In the genomic region with DNA sequence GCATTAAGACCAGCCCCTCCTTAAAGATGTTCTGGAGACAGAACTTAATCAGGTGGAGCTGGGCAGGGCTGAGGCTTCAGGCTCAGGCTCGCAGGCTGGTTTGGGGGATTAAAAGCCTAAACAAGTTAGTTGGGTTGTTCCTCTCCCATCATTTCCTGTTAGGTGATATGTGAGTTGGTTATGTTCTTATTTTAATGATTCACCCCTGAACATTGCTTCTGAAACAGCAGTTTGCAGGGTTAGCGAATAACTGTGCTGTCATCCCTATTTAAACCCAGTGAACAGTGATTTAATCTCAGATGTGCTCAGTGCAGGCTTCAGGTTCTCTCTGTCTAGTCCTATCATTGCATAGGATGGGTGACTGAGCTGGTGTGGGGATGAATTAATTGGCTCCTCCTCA, we compare ENCODE assay signal across 17 cellular contexts. TPM values are rescaled to one million over a fixed set of nuclear protein-coding genes. Genes with fewer than 3 reads are reported as not detected.
A peak's percentile ranks its signal among the peaks of the same experiment; 100 is the strongest.
DNase-seq lines count a peak whose midpoint lies in the region; ATAC-seq, FAIRE-seq and TF ChIP-seq lines count a peak whose summit lies in the region.
"Had no signal": no experiment of that assay in that cellular context is flagged by ENCODE, and none has a peak within 500 bp of the region (broad histone marks: within the 10 kb centered on the region; RNA-seq: fewer than 3 reads in every experiment).

No MANE protein-coding gene starts in this region.

- DNase-seq in AG08395 (ENCODE audit: low spot score) = peak; percentile 23
- peak; percentile 13 for DNase-seq in H54 (ENCODE audit: insufficient read length, low spot score)
- DNase-seq in fibroblast of the aortic adventitia (ENCODE audit: low read depth) = peak; percentile 38
- DNase-seq in inferior parietal cortex (ENCODE audit: extremely low spot score) = no peak
- no peak for DNase-seq in NOMO-1 treated with DMSO at 0.1 percent for 48 hours (lab: John Stamatoyannopoulos, UW; ENCODE audit: unreplicated experiment)
- DNase-seq in CD14-positive monocyte (ENCODE audit: low spot score) = no peak
- DNase-seq in NCI-H2029 treated with DMSO at 0.1 percent for 48 hours (lab: John Stamatoyannopoulos, UW) = no peak
- DNase-seq: activated naive CD4-positive, alpha-beta T cell; GDM1; NCI-H1048; NCI-H446 had no signal

- no peak overlapping the region for H3K27ac Mint-ChIP-seq in CD14-positive monocyte
- H3K27ac Mint-ChIP-seq: neural progenitor cell had no signal

- TF ChIP-seq POLR2A in H54 (IDR thresholded peaks at IDR 0.05; ENCODE audit: low read depth, low read length) = no peak

- peaks cover 0 to 5% (median 0%) of the 10 kb centered on the region in 7 donors for H3K9me3 Mint-ChIP-seq in CD14-positive monocyte

- intact Hi-C loops in CD14-positive monocyte (cut with micrococcal nuclease) = no loop called here

- no peak for TF ChIP-seq CTCF in fibroblast of the aortic adventitia (IDR thresholded peaks at IDR 0.05; ENCODE audit: insufficient read depth, low read length)
- TF ChIP-seq CTCF in CD14-positive monocyte (IDR thresholded peaks at IDR 0.05) = no peak

- peaks cover 13% of the 10 kb centered on the region for H3K4me1 Mint-ChIP-seq in CD14-positive monocyte

- no peak overlapping the region for H3K4me3 ChIP-seq in fibroblast of the aortic adventitia (ENCODE audit: low read depth, low read length)
- H3K4me3 ChIP-seq: BLaER1 treated with 17β-estradiol and CSF1 and Interleukin-3, amounts not matched to agents 10 nM and 100 nM; coronary artery had no signal

- peaks cover 46 to 66% (median 63%) of the 10 kb centered on the region in 3 donors for H3K27me3 Mint-ChIP-seq in CD14-positive monocyte (ENCODE audit: low read depth in 3 of 3)

- peak; percentile 50 for FAIRE-seq in H54 (lab: Jason Lieb, UNC)
- FAIRE-seq: frontal cortex had no signal

- peak overlapping the region in 1 of 2 donors; percentile 78 for H3K4me3 Mint-ChIP-seq in CD14-positive monocyte
- H3K4me3 Mint-ChIP-seq: neural progenitor cell had no signal

- peak; percentile 27 for ATAC-seq in SK-N-SH treated with all-trans-retinoic acid at 6 μM for 48 hours
- ATAC-seq: left lobe of liver had no signal

- peaks cover 2% of the 10 kb centered on the region in 2 donors for H3K36me3 Mint-ChIP-seq in CD14-positive monocyte
- H3K36me3 Mint-ChIP-seq: neural progenitor cell had no signal

TF ChIP-seq in SK-N-SH treated with all-trans-retinoic acid at 6 μM for 48 hours, 23 proteins besides CTCF, POLR2A, EP300 and RAD21:
- TF ChIP-seq ZC3H10 (CRISPR knock-in tag; IDR thresholded peaks at IDR 0.05) = no peak
- TF ChIP-seq, protein P1, sequence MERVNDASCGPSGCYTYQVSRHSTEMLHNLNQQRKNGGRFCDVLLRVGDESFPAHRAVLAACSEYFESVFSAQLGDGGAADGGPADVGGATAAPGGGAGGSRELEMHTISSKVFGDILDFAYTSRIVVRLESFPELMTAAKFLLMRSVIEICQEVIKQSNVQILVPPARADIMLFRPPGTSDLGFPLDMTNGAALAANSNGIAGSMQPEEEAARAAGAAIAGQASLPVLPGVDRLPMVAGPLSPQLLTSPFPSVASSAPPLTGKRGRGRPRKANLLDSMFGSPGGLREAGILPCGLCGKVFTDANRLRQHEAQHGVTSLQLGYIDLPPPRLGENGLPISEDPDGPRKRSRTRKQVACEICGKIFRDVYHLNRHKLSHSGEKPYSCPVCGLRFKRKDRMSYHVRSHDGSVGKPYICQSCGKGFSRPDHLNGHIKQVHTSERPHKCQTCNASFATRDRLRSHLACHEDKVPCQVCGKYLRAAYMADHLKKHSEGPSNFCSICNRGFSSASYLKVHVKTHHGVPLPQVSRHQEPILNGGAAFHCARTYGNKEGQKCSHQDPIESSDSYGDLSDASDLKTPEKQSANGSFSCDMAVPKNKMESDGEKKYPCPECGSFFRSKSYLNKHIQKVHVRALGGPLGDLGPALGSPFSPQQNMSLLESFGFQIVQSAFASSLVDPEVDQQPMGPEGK (CRISPR knock-in tag; IDR thresholded peaks at IDR 0.05; ENCODE audit: borderline replicate concordance) = no peak
- no peak for TF ChIP-seq TOX (CRISPR knock-in tag; IDR thresholded peaks at IDR 0.05; ENCODE audit: borderline replicate concordance)
- TF ChIP-seq, protein P2, sequence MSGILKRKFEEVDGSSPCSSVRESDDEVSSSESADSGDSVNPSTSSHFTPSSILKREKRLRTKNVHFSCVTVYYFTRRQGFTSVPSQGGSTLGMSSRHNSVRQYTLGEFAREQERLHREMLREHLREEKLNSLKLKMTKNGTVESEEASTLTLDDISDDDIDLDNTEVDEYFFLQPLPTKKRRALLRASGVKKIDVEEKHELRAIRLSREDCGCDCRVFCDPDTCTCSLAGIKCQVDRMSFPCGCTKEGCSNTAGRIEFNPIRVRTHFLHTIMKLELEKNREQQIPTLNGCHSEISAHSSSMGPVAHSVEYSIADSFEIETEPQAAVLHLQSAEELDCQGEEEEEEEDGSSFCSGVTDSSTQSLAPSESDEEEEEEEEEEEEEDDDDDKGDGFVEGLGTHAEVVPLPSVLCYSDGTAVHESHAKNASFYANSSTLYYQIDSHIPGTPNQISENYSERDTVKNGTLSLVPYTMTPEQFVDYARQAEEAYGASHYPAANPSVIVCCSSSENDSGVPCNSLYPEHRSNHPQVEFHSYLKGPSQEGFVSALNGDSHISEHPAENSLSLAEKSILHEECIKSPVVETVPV (CRISPR knock-in tag; IDR thresholded peaks at IDR 0.05) = no peak
- no peak for TF ChIP-seq ESRRG (CRISPR knock-in tag; IDR thresholded peaks at IDR 0.05)
- TF ChIP-seq, protein P3, sequence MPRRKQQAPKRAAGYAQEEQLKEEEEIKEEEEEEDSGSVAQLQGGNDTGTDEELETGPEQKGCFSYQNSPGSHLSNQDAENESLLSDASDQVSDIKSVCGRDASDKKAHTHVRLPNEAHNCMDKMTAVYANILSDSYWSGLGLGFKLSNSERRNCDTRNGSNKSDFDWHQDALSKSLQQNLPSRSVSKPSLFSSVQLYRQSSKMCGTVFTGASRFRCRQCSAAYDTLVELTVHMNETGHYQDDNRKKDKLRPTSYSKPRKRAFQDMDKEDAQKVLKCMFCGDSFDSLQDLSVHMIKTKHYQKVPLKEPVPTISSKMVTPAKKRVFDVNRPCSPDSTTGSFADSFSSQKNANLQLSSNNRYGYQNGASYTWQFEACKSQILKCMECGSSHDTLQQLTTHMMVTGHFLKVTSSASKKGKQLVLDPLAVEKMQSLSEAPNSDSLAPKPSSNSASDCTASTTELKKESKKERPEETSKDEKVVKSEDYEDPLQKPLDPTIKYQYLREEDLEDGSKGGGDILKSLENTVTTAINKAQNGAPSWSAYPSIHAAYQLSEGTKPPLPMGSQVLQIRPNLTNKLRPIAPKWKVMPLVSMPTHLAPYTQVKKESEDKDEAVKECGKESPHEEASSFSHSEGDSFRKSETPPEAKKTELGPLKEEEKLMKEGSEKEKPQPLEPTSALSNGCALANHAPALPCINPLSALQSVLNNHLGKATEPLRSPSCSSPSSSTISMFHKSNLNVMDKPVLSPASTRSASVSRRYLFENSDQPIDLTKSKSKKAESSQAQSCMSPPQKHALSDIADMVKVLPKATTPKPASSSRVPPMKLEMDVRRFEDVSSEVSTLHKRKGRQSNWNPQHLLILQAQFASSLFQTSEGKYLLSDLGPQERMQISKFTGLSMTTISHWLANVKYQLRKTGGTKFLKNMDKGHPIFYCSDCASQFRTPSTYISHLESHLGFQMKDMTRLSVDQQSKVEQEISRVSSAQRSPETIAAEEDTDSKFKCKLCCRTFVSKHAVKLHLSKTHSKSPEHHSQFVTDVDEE (CRISPR knock-in tag; IDR thresholded peaks at IDR 0.05) = no peak
- no peak for TF ChIP-seq ZNF565 (CRISPR knock-in tag; conservative IDR thresholded peaks at IDR 0.05; ENCODE audit: low read depth)
- TF ChIP-seq, protein P4, sequence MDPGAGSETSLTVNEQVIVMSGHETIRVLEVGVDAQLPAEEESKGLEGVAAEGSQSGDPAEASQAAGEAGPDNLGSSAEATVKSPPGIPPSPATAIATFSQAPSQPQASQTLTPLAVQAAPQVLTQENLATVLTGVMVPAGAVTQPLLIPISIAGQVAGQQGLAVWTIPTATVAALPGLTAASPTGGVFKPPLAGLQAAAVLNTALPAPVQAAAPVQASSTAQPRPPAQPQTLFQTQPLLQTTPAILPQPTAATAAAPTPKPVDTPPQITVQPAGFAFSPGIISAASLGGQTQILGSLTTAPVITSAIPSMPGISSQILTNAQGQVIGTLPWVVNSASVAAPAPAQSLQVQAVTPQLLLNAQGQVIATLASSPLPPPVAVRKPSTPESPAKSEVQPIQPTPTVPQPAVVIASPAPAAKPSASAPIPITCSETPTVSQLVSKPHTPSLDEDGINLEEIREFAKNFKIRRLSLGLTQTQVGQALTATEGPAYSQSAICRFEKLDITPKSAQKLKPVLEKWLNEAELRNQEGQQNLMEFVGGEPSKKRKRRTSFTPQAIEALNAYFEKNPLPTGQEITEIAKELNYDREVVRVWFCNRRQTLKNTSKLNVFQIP (CRISPR knock-in tag; IDR thresholded peaks at IDR 0.05; ENCODE audit: borderline replicate concordance, low read depth) = no peak
- TF ChIP-seq, protein P5, sequence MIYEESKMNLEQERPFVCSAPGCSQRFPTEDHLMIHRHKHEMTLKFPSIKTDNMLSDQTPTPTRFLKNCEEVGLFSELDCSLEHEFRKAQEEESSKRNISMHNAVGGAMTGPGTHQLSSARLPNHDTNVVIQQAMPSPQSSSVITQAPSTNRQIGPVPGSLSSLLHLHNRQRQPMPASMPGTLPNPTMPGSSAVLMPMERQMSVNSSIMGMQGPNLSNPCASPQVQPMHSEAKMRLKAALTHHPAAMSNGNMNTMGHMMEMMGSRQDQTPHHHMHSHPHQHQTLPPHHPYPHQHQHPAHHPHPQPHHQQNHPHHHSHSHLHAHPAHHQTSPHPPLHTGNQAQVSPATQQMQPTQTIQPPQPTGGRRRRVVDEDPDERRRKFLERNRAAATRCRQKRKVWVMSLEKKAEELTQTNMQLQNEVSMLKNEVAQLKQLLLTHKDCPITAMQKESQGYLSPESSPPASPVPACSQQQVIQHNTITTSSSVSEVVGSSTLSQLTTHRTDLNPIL (CRISPR knock-in tag; IDR thresholded peaks at IDR 0.05; ENCODE audit: low read depth) = no peak
- no peak for TF ChIP-seq ZNF70 (CRISPR knock-in tag; IDR thresholded peaks at IDR 0.05)
- TF ChIP-seq CSDC2 (CRISPR knock-in tag; IDR thresholded peaks at IDR 0.05) = no peak
- no peak for TF ChIP-seq ZFP30 (CRISPR knock-in tag; IDR thresholded peaks at IDR 0.05)
- no peak for TF ChIP-seq ISL1 (CRISPR knock-in tag; IDR thresholded peaks at IDR 0.05)
- no peak for TF ChIP-seq GLIS3 (CRISPR knock-in tag; IDR thresholded peaks at IDR 0.05)
- no peak for TF ChIP-seq ZFP3 (CRISPR knock-in tag; IDR thresholded peaks at IDR 0.05)
- TF ChIP-seq BACH2 (CRISPR knock-in tag; IDR thresholded peaks at IDR 0.05; ENCODE audit: borderline replicate concordance) = no peak
- no peak for TF ChIP-seq SNAI2 (CRISPR knock-in tag; IDR thresholded peaks at IDR 0.05)
- no peak for TF ChIP-seq ZNF8 (CRISPR knock-in tag; IDR thresholded peaks at IDR 0.05)

RNA-seq across cellular contexts. Expression of a gene that starts 47.4 kb away (rescaled TPM):
- 0.16 and 2.4 TPM in 2 replicates for total RNA-seq in fibroblast of the aortic adventitia (ENCODE audit: low replicate concordance)
- polyA plus RNA-seq in CD14-positive monocyte = 1 to 10 TPM; 3.0 to 9.8 TPM

Comparison
In these comparisons a context has a peak if more than half of its experiments do, and no peak if none do; other contexts are left out.
1. DNase-seq: peak in AG08395 (single experiment), H54 (single experiment) and fibroblast of the aortic adventitia (single experiment); none in inferior parietal cortex (single experiment), NOMO-1 treated with DMSO at 0.1 percent for 48 hours (single experiment), CD14-positive monocyte (single experiment) and NCI-H2029 treated with DMSO at 0.1 percent for 48 hours (single experiment).